1 cellular context compared by ENCODE assay signal in the genomic region with DNA sequence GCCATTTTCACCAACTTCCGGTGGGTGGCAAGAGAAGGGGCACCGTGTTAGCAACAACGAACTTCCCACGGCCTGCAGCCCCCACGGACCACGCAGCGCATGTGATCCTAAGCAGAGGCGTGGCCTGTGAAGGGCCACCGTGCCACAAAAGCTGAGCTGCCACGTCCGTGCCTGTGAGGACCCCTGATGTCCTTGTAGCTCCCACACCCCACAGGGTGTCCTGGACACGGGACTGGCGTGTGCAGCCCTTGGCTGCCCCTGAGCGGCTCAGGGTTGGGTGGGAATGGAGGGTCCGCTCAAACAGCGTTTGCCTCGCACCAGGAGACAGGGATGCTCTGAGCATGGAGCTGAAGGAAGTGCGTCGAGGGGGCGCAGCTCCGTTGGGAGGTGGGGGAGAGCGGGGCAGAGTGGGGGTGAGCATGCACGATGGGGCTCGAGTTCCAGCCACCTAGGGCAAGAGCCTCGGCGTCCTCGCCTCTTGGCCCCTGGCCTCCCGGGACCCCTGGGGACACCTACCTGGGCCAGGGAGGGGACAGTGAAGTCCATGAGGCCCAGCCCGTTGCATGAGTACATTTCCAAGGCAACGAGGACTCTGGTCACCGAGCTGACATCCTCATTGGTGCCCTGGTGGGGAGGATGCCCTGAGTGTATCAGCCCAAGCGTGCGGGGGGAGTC.
TF ChIP-seq lines count a peak whose summit lies in the region.

No MANE protein-coding gene starts in this region.

TF ChIP-seq in HepG2, 621 proteins besides CTCF, POLR2A, EP300 and RAD21:
- TF ChIP-seq, protein P1, sequence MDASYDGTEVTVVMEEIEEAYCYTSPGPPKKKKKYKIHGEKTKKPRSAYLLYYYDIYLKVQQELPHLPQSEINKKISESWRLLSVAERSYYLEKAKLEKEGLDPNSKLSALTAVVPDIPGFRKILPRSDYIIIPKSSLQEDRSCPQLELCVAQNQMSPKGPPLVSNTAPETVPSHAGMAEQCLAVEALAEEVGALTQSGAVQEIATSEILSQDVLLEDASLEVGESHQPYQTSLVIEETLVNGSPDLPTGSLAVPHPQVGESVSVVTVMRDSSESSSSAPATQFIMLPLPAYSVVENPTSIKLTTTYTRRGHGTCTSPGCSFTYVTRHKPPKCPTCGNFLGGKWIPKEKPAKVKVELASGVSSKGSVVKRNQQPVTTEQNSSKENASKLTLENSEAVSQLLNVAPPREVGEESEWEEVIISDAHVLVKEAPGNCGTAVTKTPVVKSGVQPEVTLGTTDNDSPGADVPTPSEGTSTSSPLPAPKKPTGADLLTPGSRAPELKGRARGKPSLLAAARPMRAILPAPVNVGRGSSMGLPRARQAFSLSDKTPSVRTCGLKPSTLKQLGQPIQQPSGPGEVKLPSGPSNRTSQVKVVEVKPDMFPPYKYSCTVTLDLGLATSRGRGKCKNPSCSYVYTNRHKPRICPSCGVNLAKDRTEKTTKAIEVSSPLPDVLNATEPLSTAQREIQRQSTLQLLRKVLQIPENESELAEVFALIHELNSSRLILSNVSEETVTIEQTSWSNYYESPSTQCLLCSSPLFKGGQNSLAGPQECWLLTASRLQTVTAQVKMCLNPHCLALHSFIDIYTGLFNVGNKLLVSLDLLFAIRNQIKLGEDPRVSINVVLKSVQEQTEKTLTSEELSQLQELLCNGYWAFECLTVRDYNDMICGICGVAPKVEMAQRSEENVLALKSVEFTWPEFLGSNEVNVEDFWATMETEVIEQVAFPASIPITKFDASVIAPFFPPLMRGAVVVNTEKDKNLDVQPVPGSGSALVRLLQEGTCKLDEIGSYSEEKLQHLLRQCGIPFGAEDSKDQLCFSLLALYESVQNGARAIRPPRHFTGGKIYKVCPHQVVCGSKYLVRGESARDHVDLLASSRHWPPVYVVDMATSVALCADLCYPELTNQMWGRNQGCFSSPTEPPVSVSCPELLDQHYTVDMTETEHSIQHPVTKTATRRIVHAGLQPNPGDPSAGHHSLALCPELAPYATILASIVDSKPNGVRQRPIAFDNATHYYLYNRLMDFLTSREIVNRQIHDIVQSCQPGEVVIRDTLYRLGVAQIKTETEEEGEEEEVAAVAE (CRISPR knock-in tag; IDR thresholded peaks at IDR 0.05; ENCODE audit: borderline replicate concordance), result no peak
- TF ChIP-seq, protein P2, sequence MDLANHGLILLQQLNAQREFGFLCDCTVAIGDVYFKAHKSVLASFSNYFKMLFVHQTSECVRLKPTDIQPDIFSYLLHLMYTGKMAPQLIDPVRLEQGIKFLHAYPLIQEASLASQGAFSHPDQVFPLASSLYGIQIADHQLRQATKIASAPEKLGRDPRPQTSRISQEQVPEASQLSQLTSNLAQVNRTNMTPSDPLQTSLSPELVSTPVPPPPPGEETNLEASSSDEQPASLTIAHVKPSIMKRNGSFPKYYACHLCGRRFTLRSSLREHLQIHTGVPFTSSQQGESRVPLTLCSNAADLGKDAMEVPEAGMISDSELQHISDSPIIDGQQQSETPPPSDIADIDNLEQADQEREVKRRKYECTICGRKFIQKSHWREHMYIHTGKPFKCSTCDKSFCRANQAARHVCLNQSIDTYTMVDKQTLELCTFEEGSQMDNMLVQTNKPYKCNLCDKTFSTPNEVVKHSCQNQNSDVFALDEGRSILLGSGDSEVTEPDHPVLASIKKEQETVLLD (CRISPR knock-in tag; IDR thresholded peaks at IDR 0.05; ENCODE audit: low read depth), result no peak
- TF ChIP-seq, protein P3, sequence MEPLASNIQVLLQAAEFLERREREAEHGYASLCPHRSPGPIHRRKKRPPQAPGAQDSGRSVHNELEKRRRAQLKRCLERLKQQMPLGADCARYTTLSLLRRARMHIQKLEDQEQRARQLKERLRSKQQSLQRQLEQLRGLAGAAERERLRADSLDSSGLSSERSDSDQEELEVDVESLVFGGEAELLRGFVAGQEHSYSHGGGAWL (CRISPR knock-in tag; IDR thresholded peaks at IDR 0.05), result no peak
TF ChIP-seq in HepG2: peak in this region for 0.
